In genomic region chr2:231337807-231338759, GRCh38 we compare ENCODE assay signal across 25 cellular contexts. TPM values are rescaled to one million over a fixed set of nuclear protein-coding genes. Genes with fewer than 3 reads are reported as not detected.
DNase-seq lines count a peak whose midpoint lies in the region; ATAC-seq, FAIRE-seq and TF ChIP-seq lines count a peak whose summit lies in the region.
"Had no signal": no experiment of that assay in that cellular context is flagged by ENCODE, and none has a peak within 500 bp of the region (broad histone marks: within the 10 kb centered on the region; RNA-seq: fewer than 3 reads in every experiment).

No MANE protein-coding gene starts in this region.

- H3K27me3 Mint-ChIP-seq in WTC11 (ENCODE audit: low read depth) = no peaks in the 10 kb centered on the region
- peaks cover 10% of the 10 kb centered on the region for H3K27me3 Mint-ChIP-seq in activated T-helper 17 cell treated with anti-CD3 and anti-CD28 coated beads, Interleukin-2, amount 50 U/mL, for 72 hours
- H3K27me3 Mint-ChIP-seq: B cell had no signal

- TF ChIP-seq EP300 in HepG2 (IDR thresholded peaks at IDR 0.05; ENCODE audit: low read depth in 2 of 2, low read length in 2 of 2) (no peak), HepG2 (CRISPR knock-in tag; IDR thresholded peaks at IDR 0.05; ENCODE audit: borderline replicate concordance) (no peak)

- ATAC-seq in right cardiac atrium (no peak), Right ventricle myocardium superior (ENCODE audit: poor library complexity) (no peak), WTC11 (no peak), HepG2 (peak; percentile 71), HG03135 (IDR thresholded peaks at IDR 0.05; ENCODE audit: unreplicated experiment) (no peak)
- ATAC-seq in activated T-helper 17 cell treated with anti-CD3 and anti-CD28 coated beads, Interleukin-2, amount 50 U/mL, for 72 hours (replicated peaks) = no peak
- ATAC-seq: Panc1 had no signal

- H3K9ac ChIP-seq in HepG2 (ENCODE audit: insufficient read depth, low read depth, low read length) = no peak overlapping the region

- no peaks in the 10 kb centered on the region for H3K27me3 ChIP-seq in right cardiac atrium (ENCODE audit: control insufficient read depth, insufficient read depth)
- no peaks in the 10 kb centered on the region for H3K27me3 ChIP-seq in HepG2 (ENCODE audit: control insufficient read depth in 1 of 2, insufficient read depth in 2 of 2, low read length in 2 of 2)

- 74% methylated on average over 18 of the region's 18 CpGs for WGBS in right cardiac atrium
- WGBS in HepG2 (ENCODE audit: low lambda C conversion rate) = 70% methylated on average over 18 of the region's 18 CpGs

- DNase-seq in right cardiac atrium = no peak
- no peak for DNase-seq in Right ventricle myocardium superior
- no peak for DNase-seq in WTC11 (ENCODE audit: low spot score)
- DNase-seq in HepG2 (ENCODE audit: low spot score) = peak; percentile 53
- peak; percentile 25 for DNase-seq in ureter (ENCODE audit: low spot score)
- DNase-seq in effector CD8-positive, alpha-beta T cell (lab: John Stamatoyannopoulos, UW) = no peak
- DNase-seq: DMS53, GF-D8, H9, Kasumi-1, NCI-H1417, NCI-H1694 treated with DMSO at 0.1 percent for 48 hours, NCI-H2081 treated with DMSO at 0.1 percent for 48 hours, NCI-H2171 treated with DMSO at 0.1 percent for 48 hours, NCI-H524 treated with DMSO at 0.1 percent for 48 hours, NCI-H82 had no signal

- peak; percentile 21 for FAIRE-seq in HepG2 (lab: Jason Lieb, UNC)
- FAIRE-seq: A204.1, D721Med, HTR-8/SVneo had no signal

- H3K4me1 Mint-ChIP-seq in WTC11 = peaks cover 30% of the 10 kb centered on the region
- no peaks in the 10 kb centered on the region for H3K4me1 Mint-ChIP-seq in activated T-helper 17 cell treated with anti-CD3 and anti-CD28 coated beads, Interleukin-2, amount 50 U/mL, for 72 hours
- H3K4me1 Mint-ChIP-seq: B cell had no signal

- no peak for TF ChIP-seq POLR2A in HepG2 (IDR thresholded peaks at IDR 0.05; ENCODE audit: insufficient read depth in 1 of 2, low read depth in 2 of 2, low read length in 2 of 2)

- H3K4me2 ChIP-seq in HepG2 (ENCODE audit: low read depth, low read length) = no peak overlapping the region

- in situ Hi-C loops in HepG2 (cut with HindIII; ENCODE audit: extremely low pct_ligation_motif_present, low pct_unique_long_range_greater_than_20kb) = no loop called here

- no peak for TF ChIP-seq RAD21 in HepG2 (CRISPR knock-in tag; IDR thresholded peaks at IDR 0.05)

- no peaks in the 10 kb centered on the region for H3K9me3 ChIP-seq in right cardiac atrium (ENCODE audit: control insufficient read depth, low read length)
- no peaks in the 10 kb centered on the region for H3K9me3 ChIP-seq in HepG2 (ENCODE audit: low read length)

- H4K20me1 ChIP-seq in HepG2 (ENCODE audit: insufficient read depth, low read length) = no peaks in the 10 kb centered on the region

- no peaks in the 10 kb centered on the region for H3K36me3 ChIP-seq in HepG2 (replicated peaks in 1 of 2; ENCODE audit: control insufficient read depth in 1 of 2, insufficient read depth in 2 of 2, low read length in 2 of 2)

- H2AFZ ChIP-seq in HepG2 (ENCODE audit: low read length) = no peak overlapping the region

- TF ChIP-seq CTCF in WTC11 (IDR thresholded peaks at IDR 0.05) (no peak), HepG2 (CRISPR knock-in tag; IDR thresholded peaks at IDR 0.05) (no peak)

- no TSS peak for BruUV-seq in HepG2 (replicated peaks; lab: Mats Ljungman, UMichigan)

- H3K79me2 ChIP-seq in HepG2 (ENCODE audit: insufficient read depth, low read length) = no peaks in the 10 kb centered on the region

- intact Hi-C loops in right cardiac atrium (cut with DNase I) (no loop called here), Right ventricle myocardium superior (cut with DNase I) (no loop called here), HepG2 (cut with micrococcal nuclease; ENCODE audit: unreplicated experiment) (no loop called here)

- H3K27ac ChIP-seq in right cardiac atrium (ENCODE audit: low read length) = peak overlapping the region; percentile 32
- H3K27ac ChIP-seq in HepG2 (ENCODE audit: extremely low read length, insufficient read depth, low read length) = no peak overlapping the region

- H3K9me3 Mint-ChIP-seq in WTC11 = no peaks in the 10 kb centered on the region
- H3K9me3 Mint-ChIP-seq in activated T-helper 17 cell treated with anti-CD3 and anti-CD28 coated beads, Interleukin-2, amount 50 U/mL, for 72 hours = no peaks in the 10 kb centered on the region
- H3K9me3 Mint-ChIP-seq: H9 had no signal

- H3K36me3 Mint-ChIP-seq in WTC11 = peaks cover 6% of the 10 kb centered on the region
- H3K36me3 Mint-ChIP-seq in activated T-helper 17 cell treated with anti-CD3 and anti-CD28 coated beads, Interleukin-2, amount 50 U/mL, for 72 hours (ENCODE audit: low read depth) = no peaks in the 10 kb centered on the region
- H3K36me3 Mint-ChIP-seq: CD14-positive monocyte had no signal

- POLR2A ChIA-PET in WTC11 (lab: Charles Lee) (no interaction called here), HepG2 (lab: Yijun Ruan, JAX) (no interaction called here)

- H3K4me3 ChIP-seq in right cardiac atrium (ENCODE audit: low read length) (no peak overlapping the region), HepG2 (replicated peaks in 1 of 3; ENCODE audit: insufficient read depth in 1 of 3, low read depth in 2 of 3, low read length in 3 of 3) (no peak overlapping the region)

- peak overlapping the region; percentile 71 for H3K27ac Mint-ChIP-seq in WTC11
- H3K27ac Mint-ChIP-seq in activated T-helper 17 cell treated with anti-CD3 and anti-CD28 coated beads, Interleukin-2, amount 50 U/mL, for 72 hours = no peak overlapping the region
- H3K27ac Mint-ChIP-seq: B cell, CD14-positive monocyte, H9 had no signal

- H3K4me3 Mint-ChIP-seq in WTC11 = no peak overlapping the region
- no peak overlapping the region for H3K4me3 Mint-ChIP-seq in activated T-helper 17 cell treated with anti-CD3 and anti-CD28 coated beads, Interleukin-2, amount 50 U/mL, for 72 hours
- H3K4me3 Mint-ChIP-seq: B cell, CD14-positive monocyte, H9 had no signal

- H3K4me1 ChIP-seq in right cardiac atrium (ENCODE audit: control insufficient read depth, insufficient read depth, low read length) (no peaks in the 10 kb centered on the region), HepG2 (ENCODE audit: insufficient read depth, low read length) (peaks cover 10% of the 10 kb centered on the region)

- CTCF ChIA-PET in WTC11 (lab: Charles Lee) (interaction anchor here (0.7 kb wide), 1 partner anchor 12 kb away, joined by 3 read pairs; no protein-coding TSS in a partner anchor), HepG2 (lab: Yijun Ruan, JAX; ENCODE audit: low intra/inter-chr PET ratio, low total read pairs) (no interaction called here)

TF ChIP-seq in WTC11, 78 proteins besides CTCF, POLR2A, EP300 and RAD21:
- TF ChIP-seq ZNF423 (CRISPR knock-in tag; IDR thresholded peaks at IDR 0.05) (no peak), ZNF121 (CRISPR knock-in tag; IDR thresholded peaks at IDR 0.05) (0 out of 2 replicates have a peak, but pooled peaks have one; percentile 28)

TF ChIP-seq in HepG2, 621 proteins besides CTCF, POLR2A, EP300 and RAD21 (continues in another document):
- TF ChIP-seq CEBPB (IDR thresholded peaks at IDR 0.05; ENCODE audit: borderline replicate concordance, low read depth, low read length) = 0 out of 2 replicates have a peak, but pooled peaks have one; percentile 20
- TF ChIP-seq ZKSCAN1 (IDR thresholded peaks at IDR 0.05; ENCODE audit: low read length) = no peak
- TF ChIP-seq ZFYVE20 (CRISPR knock-in tag; IDR thresholded peaks at IDR 0.05; ENCODE audit: borderline replicate concordance, low read depth) = no peak
- TF ChIP-seq MED13 (CRISPR knock-in tag; IDR thresholded peaks at IDR 0.05) = no peak

RNA-seq across cellular contexts. Expression of gene B3GNT7, which starts 57.4 kb away (rescaled TPM):
- total RNA-seq in right cardiac atrium (1 to 10 TPM; 4.1 to 7.3 (median 5.9) TPM), Right ventricle myocardium superior (7.7 TPM), WTC11 (2021) (151 to 197 TPM (median 194 TPM) in 3 replicates), HepG2 (2016; rRNA removed; fragmentation: Illumina TruSeq; extraction: Trizol) (0.24 TPM in 1 of 2 replicates, not detected in the other), ureter (2.2 TPM)
- polyA plus RNA-seq in right cardiac atrium (2.5 TPM), HepG2 (2011; rRNA removed) (0.04 and 0.12 TPM in 2 replicates)
- 0.18 TPM in 1 of 2 replicates, not detected in the other for total RNA-seq in HepG2 (2016; cell fraction: cytosol; rRNA removed; fragmentation: Illumina TruSeq; extraction: Trizol; ENCODE audit: low read depth)
- total RNA-seq in HepG2 (2016; cell fraction: insoluble cytoplasmic fraction; rRNA removed; fragmentation: Illumina TruSeq; extraction: Trizol) = 0.13 and 0.24 TPM in 2 replicates
- total RNA-seq in HepG2 (2016; cell fraction: membrane; rRNA removed; fragmentation: Illumina TruSeq; extraction: Trizol) = 0.07 and 0.19 TPM in 2 replicates
- 0.28 and 0.59 TPM in 2 replicates for total RNA-seq in HepG2 (2016; cell fraction: nucleus; rRNA removed; fragmentation: Illumina TruSeq; extraction: Trizol)
- 0.12 and 0.30 TPM in 2 replicates for polyA plus RNA-seq in HepG2 (2011; cell fraction: cytosol; rRNA removed)
- 0.21 and 0.24 TPM in 2 replicates for polyA plus RNA-seq in HepG2 (2011; cell fraction: nucleus; rRNA removed)
- 0.07 TPM in 1 of 2 replicates, not detected in the other for polyA plus RNA-seq in HepG2 (2012)
- 0.03 and 0.06 TPM in 2 replicates for polyA plus RNA-seq in HepG2 (2016; cell fraction: cytosol; fragmentation: Illumina TruSeq; extraction: Trizol; ENCODE audit: low read depth)
- polyA plus RNA-seq in HepG2 (2016; cell fraction: insoluble cytoplasmic fraction; fragmentation: Illumina TruSeq; extraction: Trizol; ENCODE audit: low read depth) = 0.20 TPM in 1 of 2 replicates, not detected in the other
- polyA plus RNA-seq in HepG2 (2016; cell fraction: membrane; fragmentation: Illumina TruSeq; extraction: Trizol; ENCODE audit: low read depth) = 0.10 and 0.13 TPM in 2 replicates
- 0.40 and 0.51 TPM in 2 replicates for polyA plus RNA-seq in HepG2 (2016; cell fraction: nucleus; fragmentation: Illumina TruSeq; extraction: Trizol; ENCODE audit: insufficient read depth, low read depth)
- polyA minus RNA-seq in HepG2 (2011; rRNA and poly(A)+ RNA removed; ENCODE audit: low replicate concordance) = 0.09 and 1.4 TPM in 2 replicates
- polyA minus RNA-seq in HepG2 (2011; cell fraction: cytosol; rRNA and poly(A)+ RNA removed) = 0.35 and 0.59 TPM in 2 replicates
- polyA minus RNA-seq in HepG2 (2011; cell fraction: nucleus; rRNA and poly(A)+ RNA removed) = 0.64 TPM in 1 of 2 replicates, not detected in the other
- under 1 TPM in 1 of 2 donors, not detected in 1; 0.19 TPM for total RNA-seq in activated T-helper 17 cell treated with anti-CD3 and anti-CD28 coated beads, Interleukin-2, amount 50 U/mL, for 72 hours
- total RNA-seq: MCF 10A had no signal
- polyA plus RNA-seq: CD14-positive monocyte had no signal

Comparison
In these comparisons a context has a peak if more than half of its experiments do, and no peak if none do; other contexts are left out.
1. DNase-seq: peak in HepG2 (single experiment) and ureter (single experiment); none in right cardiac atrium (0 of 3), Right ventricle myocardium superior (single experiment), WTC11 (single experiment) and effector CD8-positive, alpha-beta T cell (single experiment).
2. RNA of gene B3GNT7, which starts 57.4 kb away (total RNA-seq): 151 to 197 TPM in WTC11; 7.7 TPM in Right ventricle myocardium superior (single experiment), 4.1 to 7.3 TPM in right cardiac atrium, 2.2 TPM in ureter (single experiment), 0.07 to 0.59 TPM in HepG2 and 0.19 TPM in activated T-helper 17 cell treated with anti-CD3 and anti-CD28 coated beads, Interleukin-2, amount 50 U/mL, for 72 hours; every median in the first group is over 10 times any median in the second.